Comparison of ENCODE assay signal across 1 cellular context in the genomic region with DNA sequence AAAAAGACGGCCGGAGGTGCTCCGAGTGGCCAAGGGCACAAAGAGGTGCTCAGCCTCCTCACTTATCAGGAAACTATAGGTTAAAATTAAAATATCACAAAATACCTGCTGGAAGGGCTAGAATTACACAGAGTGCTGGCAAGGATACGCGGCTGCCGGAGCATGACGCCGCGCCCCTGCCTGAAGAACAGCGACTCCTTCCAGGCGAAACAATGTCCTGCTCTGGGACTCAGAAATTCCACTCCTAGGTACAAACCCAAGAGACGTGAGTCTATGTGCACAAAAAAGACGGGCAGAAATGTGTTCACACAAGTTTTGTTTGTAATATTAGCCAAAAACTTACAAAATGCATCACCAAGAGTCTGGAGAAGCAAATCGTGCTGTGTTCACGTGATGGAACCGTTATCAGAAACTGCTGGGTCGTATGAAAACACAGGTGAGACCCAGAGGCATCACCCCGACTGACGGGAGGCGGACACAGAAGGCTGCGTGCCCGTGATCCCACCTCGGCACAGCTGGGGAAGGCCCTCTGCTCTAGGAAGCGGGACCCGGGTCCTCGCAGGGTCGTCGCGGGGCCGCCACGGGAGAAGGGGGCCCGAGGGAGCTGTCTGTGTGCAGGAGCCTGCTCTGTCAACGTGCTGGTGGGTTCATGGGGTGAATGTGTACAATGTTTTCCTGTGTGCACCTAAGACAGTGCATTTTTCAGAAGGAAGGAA.
TF ChIP-seq lines count a peak whose summit lies in the region.

No MANE protein-coding gene starts in this region.

TF ChIP-seq in IMR-90, 13 proteins besides CTCF, POLR2A, EP300 and RAD21:
- TF ChIP-seq CEBPB (IDR thresholded peaks at IDR 0.05; ENCODE audit: low read depth, low read length) (no peak), RFX5 (IDR thresholded peaks at IDR 0.05; ENCODE audit: low read depth, low read length) (no peak), MXI1 (IDR thresholded peaks at IDR 0.05; ENCODE audit: borderline replicate concordance, low read depth, low read length) (no peak), NFE2L2 (IDR thresholded peaks at IDR 0.05; ENCODE audit: low read depth, low read length) (no peak), CHD1 (IDR thresholded peaks at IDR 0.05; ENCODE audit: low read depth, low read length) (no peak), SMC3 (IDR thresholded peaks at IDR 0.05; ENCODE audit: low read depth, low read length) (no peak), RCOR1 (IDR thresholded peaks at IDR 0.05; ENCODE audit: insufficient replicate concordance, low read length) (no peak), MAFK (IDR thresholded peaks at IDR 0.05; ENCODE audit: low read depth, low read length) (no peak), FOS (IDR thresholded peaks at IDR 0.05; ENCODE audit: low read depth, low read length) (no peak), MAZ (IDR thresholded peaks at IDR 0.05; ENCODE audit: borderline replicate concordance, low read depth, low read length) (no peak), BHLHE40 (IDR thresholded peaks at IDR 0.05; ENCODE audit: low read depth, low read length) (no peak)
- TF ChIP-seq, protein P1, sequence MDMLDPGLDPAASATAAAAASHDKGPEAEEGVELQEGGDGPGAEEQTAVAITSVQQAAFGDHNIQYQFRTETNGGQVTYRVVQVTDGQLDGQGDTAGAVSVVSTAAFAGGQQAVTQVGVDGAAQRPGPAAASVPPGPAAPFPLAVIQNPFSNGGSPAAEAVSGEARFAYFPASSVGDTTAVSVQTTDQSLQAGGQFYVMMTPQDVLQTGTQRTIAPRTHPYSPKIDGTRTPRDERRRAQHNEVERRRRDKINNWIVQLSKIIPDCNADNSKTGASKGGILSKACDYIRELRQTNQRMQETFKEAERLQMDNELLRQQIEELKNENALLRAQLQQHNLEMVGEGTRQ (IDR thresholded peaks at IDR 0.05; ENCODE audit: low read depth, low read length), result no peak
